In genomic region chr11:100625041-100625440, GRCh38 we compare ENCODE assay signal across 2 cellular contexts.
TF ChIP-seq lines count a peak whose summit lies in the region.

No MANE protein-coding gene starts in this region.

TF ChIP-seq in IMR-90, 13 proteins besides CTCF, POLR2A, EP300 and RAD21:
- TF ChIP-seq CHD1 (IDR thresholded peaks at IDR 0.05; ENCODE audit: low read depth, low read length) (no peak), RFX5 (IDR thresholded peaks at IDR 0.05; ENCODE audit: low read depth, low read length) (no peak), CEBPB (IDR thresholded peaks at IDR 0.05; ENCODE audit: low read depth, low read length) (no peak), BHLHE40 (IDR thresholded peaks at IDR 0.05; ENCODE audit: low read depth, low read length) (no peak), USF2 (IDR thresholded peaks at IDR 0.05; ENCODE audit: low read depth, low read length) (no peak), MAFK (IDR thresholded peaks at IDR 0.05; ENCODE audit: low read depth, low read length) (no peak), ELK1 (IDR thresholded peaks at IDR 0.05; ENCODE audit: borderline replicate concordance, low read depth, low read length) (no peak), RCOR1 (IDR thresholded peaks at IDR 0.05; ENCODE audit: insufficient replicate concordance, low read length) (no peak), MXI1 (IDR thresholded peaks at IDR 0.05; ENCODE audit: borderline replicate concordance, low read depth, low read length) (no peak), MAZ (IDR thresholded peaks at IDR 0.05; ENCODE audit: borderline replicate concordance, low read depth, low read length) (no peak), FOS (IDR thresholded peaks at IDR 0.05; ENCODE audit: low read depth, low read length) (no peak), SMC3 (IDR thresholded peaks at IDR 0.05; ENCODE audit: low read depth, low read length) (no peak), NFE2L2 (IDR thresholded peaks at IDR 0.05; ENCODE audit: low read depth, low read length) (no peak)

TF ChIP-seq in WTC11, 78 proteins besides CTCF, POLR2A, EP300 and RAD21:
- no peak for TF ChIP-seq ZNF317 (CRISPR knock-in tag; IDR thresholded peaks at IDR 0.05; ENCODE audit: borderline replicate concordance, low read depth)
